ENCODE assay signal across 24 cellular contexts in genomic region chr15:35596261-35596660, GRCh38.
"Had no signal": no experiment of that assay in that cellular context is flagged by ENCODE, and none has a peak within 500 bp of the region (broad histone marks: within the 10 kb centered on the region; RNA-seq: fewer than 3 reads in every experiment).

No MANE protein-coding gene starts in this region.

- ATAC-seq: activated CD4-positive, CD25-positive, alpha-beta regulatory T cell treated with anti-CD3 and anti-CD28 coated beads, Interleukin-2, amount 50 U/mL, for 24 hours; activated CD8-positive, alpha-beta T cell treated with anti-CD3 and anti-CD28 coated beads, Interleukin-2, amount 10 ng/mL, durations not matched to agents 7 days and 5 days; Right ventricle myocardium inferior had no signal

- H3K4me3 ChIP-seq: cardiac muscle cell had no signal

- H3K27me3 ChIP-seq: cardiac muscle cell had no signal

- DNase-seq: activated CD4-positive, alpha-beta T cell treated with anti-CD3 and anti-CD28 coated beads for 4 hours; activated CD4-positive, alpha-beta T cell treated with anti-CD3 and anti-CD28 coated beads, Interleukin-2, amount 50 U/mL, for 4 hours; activated CD8-positive, alpha-beta memory T cell treated with anti-CD3 and anti-CD28 coated beads, Interleukin-2, amount 50 U/mL, for 48 hours; activated CD8-positive, alpha-beta T cell treated with anti-CD3 and anti-CD28 coated beads, Interleukin-2, amount 10 ng/mL, durations not matched to agents 7 days and 5 days; activated naive CD4-positive, alpha-beta T cell treated with anti-CD3 and anti-CD28 coated beads, Interleukin-2, amount 50 U/mL, for 16 hours; activated naive CD8-positive, alpha-beta T cell treated with anti-CD3 and anti-CD28 coated beads, Interleukin-2, amount 10 ng/mL, durations not matched to agents 7 days and 5 days; activated T-cell treated with anti-CD3 and anti-CD28 coated beads, Interleukin-2, amount 50 U/mL, for 1 hour; amniotic stem cell; cerebellar nuclear complex; NCI-H1092; NCI-H1417; NCI-H1930; NCI-H2107; NCI-H2171 treated with DMSO at 0.1 percent for 48 hours; NCI-H345; NCI-H510A; NCI-H526 treated with DMSO at 0.1 percent for 48 hours; NCI-H82; RPMI8226; SW 1271 had no signal

- H3K27ac ChIP-seq: cardiac muscle cell, SK-N-MC had no signal

- H3K36me3 ChIP-seq: cardiac muscle cell had no signal
